ENCODE assay signal across 10 cellular contexts in genomic region chr12:51369581-51369980, GRCh38. TPM values are rescaled to one million over a fixed set of nuclear protein-coding genes. Genes with fewer than 3 reads are reported as not detected.
DNase-seq lines count a peak whose midpoint lies in the region; ATAC-seq and TF ChIP-seq lines count a peak whose summit lies in the region.
"Had no signal": no experiment of that assay in that cellular context is flagged by ENCODE, and none has a peak within 500 bp of the region (broad histone marks: within the 10 kb centered on the region; RNA-seq: fewer than 3 reads in every experiment).

No MANE protein-coding gene starts in this region.

- intact Hi-C loops in uterus (cut with DNase I; ENCODE audit: low total_unique reads) = no loop called here

- no peak for DNase-seq in HFFc6
- no peak for DNase-seq in T-cell
- peak in 2 of 10 donors; percentile 19 to 24 for DNase-seq in naive thymus-derived CD8-positive, alpha-beta T cell
- no peak for DNase-seq in NCI-H128 (lab: John Stamatoyannopoulos, UW; ENCODE audit: unreplicated experiment)
- DNase-seq in uterus = no peak
- no peak for DNase-seq in EL
- DNase-seq: DMS 273 treated with DMSO at 0.1 percent for 48 hours, NCI-H1417 treated with DMSO at 0.1 percent for 48 hours had no signal

- H3K27ac Mint-ChIP-seq in HFFc6 (peak overlapping the region; percentile 37; the same call in 1 of the 2 replicates), T-cell (peak overlapping the region; percentile 25 to 80)
- peak overlapping the region; percentile 38 to 99 (median 92) for H3K27ac Mint-ChIP-seq in naive thymus-derived CD8-positive, alpha-beta T cell

- peaks cover 2% of the 10 kb centered on the region; the same call in 1 of the 2 replicates for H3K27me3 Mint-ChIP-seq in HFFc6 (ENCODE audit: insufficient read depth)
- no peaks in the 10 kb centered on the region for H3K27me3 Mint-ChIP-seq in T-cell
- peaks cover 0 to 4% (median 0%) of the 10 kb centered on the region in 5 donors for H3K27me3 Mint-ChIP-seq in naive thymus-derived CD8-positive, alpha-beta T cell

- H3K4me3 ChIP-seq in uterus = no peak overlapping the region

- POLR2A ChIA-PET in T-cell (lab: Charles Lee) = interaction anchor here in 1 of 2 donors (0.5 to 1.4 kb wide), 3 partner anchors 17 to 287 kb away, joined by 3 to 6 read pairs (median 3); partner anchors contain the start of gene GALNT6
- POLR2A ChIA-PET in naive thymus-derived CD8-positive, alpha-beta T cell (lab: Charles Lee) = interaction anchor here (0.7 to 1.9 kb wide), 16 partner anchors 8 to 656 kb away, joined by 3 to 12 read pairs (median 5); partner anchors contain the start of genes DAZAP2 and GALNT6

- CTCF ChIA-PET in T-cell (lab: Charles Lee) = interaction anchor here in 1 of 2 donors (0.5 to 1.7 kb wide), 12 partner anchors 20 to 656 kb away, joined by 3 to 9 read pairs (median 3); partner anchors contain the start of gene DAZAP2

- H3K27ac ChIP-seq in uterus = no peak overlapping the region

- H3K4me3 Mint-ChIP-seq in HFFc6 (no peak overlapping the region; the same call in 1 of the 2 replicates), T-cell (peak overlapping the region; percentile 38 to 71 (median 64))
- peak overlapping the region; percentile 59 to 91 (median 69) for H3K4me3 Mint-ChIP-seq in naive thymus-derived CD8-positive, alpha-beta T cell
- H3K4me3 Mint-ChIP-seq: neural crest cell had no signal

- no peaks in the 10 kb centered on the region for H3K4me1 ChIP-seq in uterus

- no peaks in the 10 kb centered on the region for H3K36me3 ChIP-seq in uterus

- H3K9me3 ChIP-seq in uterus = no peaks in the 10 kb centered on the region

- ATAC-seq in T-cell (replicated peaks in 1 of 4) = no peak
- ATAC-seq in naive thymus-derived CD8-positive, alpha-beta T cell = no peak

- H3K4me1 Mint-ChIP-seq in HFFc6 (ENCODE audit: low read depth) (peaks cover 57% of the 10 kb centered on the region), T-cell (peaks cover 48 to 64% (median 52%) of the 10 kb centered on the region in 3 donors)
- H3K4me1 Mint-ChIP-seq in naive thymus-derived CD8-positive, alpha-beta T cell = peaks cover 27 to 65% (median 60%) of the 10 kb centered on the region in 4 donors

- H3K9me3 Mint-ChIP-seq in HFFc6 (no peaks in the 10 kb centered on the region), T-cell (no peaks in the 10 kb centered on the region)
- no peaks in the 10 kb centered on the region for H3K9me3 Mint-ChIP-seq in naive thymus-derived CD8-positive, alpha-beta T cell
- H3K9me3 Mint-ChIP-seq: neural crest cell had no signal

- no peak for TF ChIP-seq POLR2A in uterus (IDR thresholded peaks at IDR 0.05)

- H3K36me3 Mint-ChIP-seq in HFFc6 (ENCODE audit: low read depth) (peaks cover 21% of the 10 kb centered on the region), T-cell (peaks cover 22% of the 10 kb centered on the region)
- H3K36me3 Mint-ChIP-seq in naive thymus-derived CD8-positive, alpha-beta T cell = peaks cover 0 to 23% (median 18%) of the 10 kb centered on the region in 3 donors

- TF ChIP-seq CTCF in HFFc6 (IDR thresholded peaks at IDR 0.05) = no peak
- TF ChIP-seq CTCF in uterus (IDR thresholded peaks at IDR 0.05) = no peak

- H3K27me3 ChIP-seq in uterus = no peaks in the 10 kb centered on the region

RNA-seq across cellular contexts. Expression of gene GALNT6, which starts 21.6 kb away (rescaled TPM):
- 10 to 100 TPM; 68.2 to 93.9 (median 71.7) TPM for total RNA-seq in HFFc6 (2021; fragmentation: NEBNext Ultra II Directional; extraction: Animal tissue kit (Norgen Biotek cat#: 25700))
- total RNA-seq in T-cell (10 to 100 TPM in 2 of 5 donors, 1 to 10 TPM in 3; 5.3 to 19.6 (median 7.9) TPM), uterus (1 to 10 TPM in 1 of 4 donors, under 1 TPM in 2, not detected in 1; under 0.01 to 1.3 (median 0.76) TPM)
- total RNA-seq in naive thymus-derived CD8-positive, alpha-beta T cell = 1 to 10 TPM; 1.5 to 1.9 TPM
- 1 to 10 TPM; 4.4 to 8.3 (median 4.6) TPM for polyA plus RNA-seq in naive thymus-derived CD8-positive, alpha-beta T cell

RNA-seq across cellular contexts. Expression of gene CELA1, which starts 23.1 kb away (rescaled TPM):
- total RNA-seq in HFFc6 (2021; fragmentation: NEBNext Ultra II Directional; extraction: Animal tissue kit (Norgen Biotek cat#: 25700)) = not detected
- total RNA-seq in T-cell (1 to 10 TPM in 2 of 5 donors, under 1 TPM in 3; 0.47 to 3.5 (median 0.88) TPM), uterus (not detected)
- 1 to 10 TPM; 2.2 to 2.5 TPM for total RNA-seq in naive thymus-derived CD8-positive, alpha-beta T cell
- 1 to 10 TPM; 3.6 to 9.8 (median 8.1) TPM for polyA plus RNA-seq in naive thymus-derived CD8-positive, alpha-beta T cell
- total RNA-seq: neural crest cell had no signal
- polyA plus RNA-seq: keratinocyte had no signal

RNA-seq across cellular contexts. Expression of gene BIN2, which starts 45.6 kb away (rescaled TPM):
- total RNA-seq in HFFc6 (2021; fragmentation: NEBNext Ultra II Directional; extraction: Animal tissue kit (Norgen Biotek cat#: 25700)) = not detected
- total RNA-seq in T-cell (100 to 1,000 TPM; 196 to 240 (median 202) TPM), uterus (1 to 10 TPM in 3 of 4 donors, under 1 TPM in 1; 0.29 to 5.0 (median 2.3) TPM)
- total RNA-seq in naive thymus-derived CD8-positive, alpha-beta T cell = 100 to 1,000 TPM; 257 to 267 TPM
- 100 to 1,000 TPM; 228 to 303 (median 266) TPM for polyA plus RNA-seq in naive thymus-derived CD8-positive, alpha-beta T cell
- total RNA-seq: neural crest cell had no signal
- polyA plus RNA-seq: keratinocyte had no signal

RNA-seq across cellular contexts. Expression of gene SLC4A8, which starts 55.0 kb away (rescaled TPM):
- 10 to 100 TPM; 10.2 to 21.9 (median 14.4) TPM for total RNA-seq in HFFc6 (2021; fragmentation: NEBNext Ultra II Directional; extraction: Animal tissue kit (Norgen Biotek cat#: 25700))
- total RNA-seq in T-cell (1 to 10 TPM in 3 of 5 donors, under 1 TPM in 2; 0.82 to 3.3 (median 1.1) TPM), uterus (1 to 10 TPM in 2 of 4 donors, under 1 TPM in 1, not detected in 1; under 0.01 to 8.0 (median 1.3) TPM)
- total RNA-seq in naive thymus-derived CD8-positive, alpha-beta T cell = under 1 TPM; 0.41 to 0.42 TPM
- polyA plus RNA-seq in naive thymus-derived CD8-positive, alpha-beta T cell = under 1 TPM; 0.52 to 0.99 (median 0.58) TPM

Comparison
In these comparisons a context has a peak if more than half of its experiments do, and no peak if none do; other contexts are left out.
1. H3K27ac Mint-ChIP-seq: peak in every context shown above with its lines; median percentile 92 in naive thymus-derived CD8-positive, alpha-beta T cell; 52 in T-cell; 37 in HFFc6.
2. RNA of gene BIN2, which starts 45.6 kb away (total RNA-seq): 257 to 267 TPM in naive thymus-derived CD8-positive, alpha-beta T cell and 196 to 240 TPM in T-cell; 0.29 to 5.0 TPM in uterus and not detected in HFFc6; every median in the first group is over 10 times any median in the second.